Comparison of ENCODE assay signal across 8 cellular contexts in the genomic region with DNA sequence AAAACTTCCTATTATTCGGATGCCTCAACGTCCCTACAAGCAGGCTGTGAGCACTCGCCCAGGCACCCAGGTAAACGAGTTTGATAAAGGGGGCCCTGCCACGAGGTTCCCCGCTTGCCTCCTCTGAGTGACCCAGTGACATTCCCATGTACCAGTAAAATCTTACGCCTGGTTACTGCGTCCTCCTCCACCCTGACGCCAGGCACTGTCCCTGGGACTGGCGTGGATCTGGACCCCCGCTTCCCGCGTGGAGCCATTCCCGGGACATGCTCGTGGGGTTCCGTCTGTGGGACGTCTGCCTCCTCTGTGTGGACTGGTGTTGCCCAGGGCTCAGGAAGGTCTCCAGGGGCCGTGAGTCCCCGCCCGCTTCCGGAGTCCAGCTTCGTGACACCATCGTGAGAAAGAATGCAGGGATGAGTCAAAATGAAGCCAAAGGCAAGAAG. TPM values are rescaled to one million over a fixed set of nuclear protein-coding genes. Genes with fewer than 3 reads are reported as not detected.
A peak's percentile ranks its signal among the peaks of the same experiment; 100 is the strongest.
DNase-seq lines count a peak whose midpoint lies in the region; ATAC-seq, FAIRE-seq and TF ChIP-seq lines count a peak whose summit lies in the region.

No MANE protein-coding gene starts in this region.

- TF ChIP-seq POLR2A in GM12891 (IDR thresholded peaks at IDR 0.05; ENCODE audit: low read depth, low read length) = no peak

- 88 to 91% methylated on average over 23 of the region's 23 CpGs for WGBS in ectodermal cell, 2 experiments

- FAIRE-seq in GM12891 (lab: Jason Lieb, UNC) = no peak

- H3K27ac ChIP-seq in ectodermal cell (ENCODE audit: insufficient read depth, low read depth, low read length, poor library complexity, severe bottlenecking) (no peak overlapping the region), muscle layer of duodenum (ENCODE audit: low read length) (peak overlapping the region; percentile 27)

- H3K36me3 ChIP-seq in ectodermal cell (ENCODE audit: control insufficient read depth, insufficient read depth, low read length) (peaks cover 11% of the 10 kb centered on the region), muscle layer of duodenum (ENCODE audit: control insufficient read depth in 1 of 2, insufficient read depth in 2 of 2, low read length in 2 of 2) (peaks cover 12 to 15% of the 10 kb centered on the region in 2 donors)

- in situ Hi-C loops in GM13977 (cut with MboI; ENCODE audit: low pct_unique_long_range_greater_than_20kb, low sequenced_read_pairs, unreplicated experiment) = no loop called here

- peak; percentile 41 for DNase-seq in NCI-H460 (ENCODE audit: extremely low read depth, low read depth)
- DNase-seq in GM12891 (ENCODE audit: insufficient read length, low spot score) = no peak
- DNase-seq in NCI-H2029 (lab: John Stamatoyannopoulos, UW) = no peak
- no peak for DNase-seq in GM13977 (ENCODE audit: low spot score)

- ATAC-seq in GM19452 (IDR thresholded peaks at IDR 0.05; ENCODE audit: unreplicated experiment) (peak; percentile 18), HG03460 (IDR thresholded peaks at IDR 0.05; ENCODE audit: unreplicated experiment) (no peak)

- peak overlapping the region; percentile 87 for H3K4me3 ChIP-seq in ectodermal cell (ENCODE audit: insufficient read depth, low read depth, low read length)
- peak overlapping the region; percentile 74 to 98 for H3K4me3 ChIP-seq in muscle layer of duodenum (ENCODE audit: low read depth in 1 of 2, low read length in 2 of 2)

- H3K4me1 ChIP-seq in ectodermal cell (ENCODE audit: control insufficient read depth, insufficient read depth, low read length) = no peaks in the 10 kb centered on the region
- H3K4me1 ChIP-seq in muscle layer of duodenum (ENCODE audit: control insufficient read depth in 1 of 2, insufficient read depth in 2 of 2, low read length in 2 of 2) = peaks cover 11 to 17% of the 10 kb centered on the region in 2 donors

- TF ChIP-seq CTCF in GM13977 (IDR thresholded peaks at IDR 0.05; ENCODE audit: extremely low read depth, insufficient read depth, missing control alignments) = no peak

- H3K9me3 ChIP-seq in ectodermal cell (ENCODE audit: control insufficient read depth, low read length) (peaks cover 3% of the 10 kb centered on the region), muscle layer of duodenum (ENCODE audit: control insufficient read depth in 1 of 2, low read length in 2 of 2) (peaks cover 6 to 35% of the 10 kb centered on the region in 2 donors)

- H3K27me3 ChIP-seq in ectodermal cell (ENCODE audit: control insufficient read depth, insufficient read depth, low read length, poor library complexity, severe bottlenecking) (no peaks in the 10 kb centered on the region), muscle layer of duodenum (ENCODE audit: low read depth, low read length) (no peaks in the 10 kb centered on the region)

TF ChIP-seq in GM12891, 5 proteins besides CTCF, POLR2A, EP300 and RAD21:
- TF ChIP-seq POU2F2 (IDR thresholded peaks at IDR 0.05; ENCODE audit: low read depth, low read length) = no peak
- TF ChIP-seq POLR2AphosphoS5 (IDR thresholded peaks at IDR 0.05; ENCODE audit: low read depth, low read length) = no peak
- TF ChIP-seq TAF1 (IDR thresholded peaks at IDR 0.05; ENCODE audit: low read depth, low read length) = no peak
- TF ChIP-seq SPI1 (IDR thresholded peaks at IDR 0.05; ENCODE audit: low read depth, low read length) = no peak
- TF ChIP-seq PAX5 (IDR thresholded peaks at IDR 0.05; ENCODE audit: insufficient read depth, low read length, severe bottlenecking) = no peak

RNA-seq across cellular contexts. Expression of gene ZNF550, which starts 0.4 kb away (rescaled TPM):
- total RNA-seq in NCI-H460 (2014; rRNA removed; shearing (Covaris generic)) = 8.3 and 8.6 TPM in 2 replicates
- polyA plus RNA-seq in NCI-H460 (2014; cell fraction: nucleus; rRNA removed) = 14.9 and 18.8 TPM in 2 replicates
- 10.2 TPM for polyA plus RNA-seq in ectodermal cell (2013, experiment 1 of 4)
- polyA plus RNA-seq in ectodermal cell (2013, experiment 2 of 4) = 8.9 TPM
- polyA plus RNA-seq in ectodermal cell (2013, experiment 3 of 4) = 8.4 TPM
- polyA plus RNA-seq in ectodermal cell (2013, experiment 4 of 4) = 9.5 TPM
- polyA plus RNA-seq in GM12891 (2012; ENCODE audit: low read depth, missing spikeins) = 3.1 TPM

RNA-seq across cellular contexts. Expression of gene ZNF416, which starts 18.6 kb away (rescaled TPM):
- 4.5 and 5.0 TPM in 2 replicates for total RNA-seq in NCI-H460 (2014; rRNA removed; shearing (Covaris generic))
- polyA plus RNA-seq in NCI-H460 (2014; cell fraction: nucleus; rRNA removed) = 1.1 and 1.2 TPM in 2 replicates
- polyA plus RNA-seq in ectodermal cell (2013, experiment 1 of 4) = 5.7 TPM
- 8.0 TPM for polyA plus RNA-seq in ectodermal cell (2013, experiment 2 of 4)
- polyA plus RNA-seq in ectodermal cell (2013, experiment 3 of 4) = 7.0 TPM
- polyA plus RNA-seq in ectodermal cell (2013, experiment 4 of 4) = 7.5 TPM
- 2.1 TPM for polyA plus RNA-seq in GM12891 (2012; ENCODE audit: low read depth, missing spikeins)

RNA-seq across cellular contexts. Expression of gene ZIK1, which starts 23.9 kb away (rescaled TPM):
- total RNA-seq in NCI-H460 (2014; rRNA removed; shearing (Covaris generic)) = not detected in 2 replicates
- not detected in 2 replicates for polyA plus RNA-seq in NCI-H460 (2014; cell fraction: nucleus; rRNA removed)
- 28.8 TPM for polyA plus RNA-seq in ectodermal cell (2013, experiment 1 of 4)
- 28.1 TPM for polyA plus RNA-seq in ectodermal cell (2013, experiment 2 of 4)
- 22.5 TPM for polyA plus RNA-seq in ectodermal cell (2013, experiment 3 of 4)
- polyA plus RNA-seq in ectodermal cell (2013, experiment 4 of 4) = 22.7 TPM
- polyA plus RNA-seq in GM12891 (2012; ENCODE audit: low read depth, missing spikeins) = 4.5 TPM

RNA-seq across cellular contexts. Expression of gene ZNF549, which starts 32.9 kb away (rescaled TPM):
- 4.1 and 5.9 TPM in 2 replicates for total RNA-seq in NCI-H460 (2014; rRNA removed; shearing (Covaris generic))
- polyA plus RNA-seq in NCI-H460 (2014; cell fraction: nucleus; rRNA removed) = 2.4 and 3.0 TPM in 2 replicates
- polyA plus RNA-seq in ectodermal cell (2013, experiment 1 of 4) = 9.0 TPM
- 11.0 TPM for polyA plus RNA-seq in ectodermal cell (2013, experiment 2 of 4)
- 7.2 TPM for polyA plus RNA-seq in ectodermal cell (2013, experiment 3 of 4)
- polyA plus RNA-seq in ectodermal cell (2013, experiment 4 of 4) = 9.8 TPM
- polyA plus RNA-seq in GM12891 (2012; ENCODE audit: low read depth, missing spikeins) = 2.6 TPM

RNA-seq across cellular contexts. Expression of gene ZNF530, which starts 39.6 kb away (rescaled TPM):
- 3.8 and 4.8 TPM in 2 replicates for total RNA-seq in NCI-H460 (2014; rRNA removed; shearing (Covaris generic))
- polyA plus RNA-seq in NCI-H460 (2014; cell fraction: nucleus; rRNA removed) = 4.7 and 8.4 TPM in 2 replicates
- polyA plus RNA-seq in ectodermal cell (2013, experiment 1 of 4) = 5.4 TPM
- polyA plus RNA-seq in ectodermal cell (2013, experiment 2 of 4) = 8.1 TPM
- 7.2 TPM for polyA plus RNA-seq in ectodermal cell (2013, experiment 3 of 4)
- 5.7 TPM for polyA plus RNA-seq in ectodermal cell (2013, experiment 4 of 4)
- polyA plus RNA-seq in GM12891 (2012; ENCODE audit: low read depth, missing spikeins) = 4.6 TPM
